ENCODE assay signal across 15 cellular contexts in genomic region chr12:93722757-93723567, GRCh38. TPM values are rescaled to one million over a fixed set of nuclear protein-coding genes. Genes with fewer than 3 reads are reported as not detected.
DNase-seq lines count a peak whose midpoint lies in the region; ATAC-seq and TF ChIP-seq lines count a peak whose summit lies in the region.
"Had no signal": no experiment of that assay in that cellular context is flagged by ENCODE, and none has a peak within 500 bp of the region (broad histone marks: within the 10 kb centered on the region; RNA-seq: fewer than 3 reads in every experiment).

No MANE protein-coding gene starts in this region.

- ATAC-seq in HG02623 (IDR thresholded peaks at IDR 0.05; ENCODE audit: unreplicated experiment) = no peak
- no peak for ATAC-seq in GM18520 (IDR thresholded peaks at IDR 0.05; ENCODE audit: unreplicated experiment)
- ATAC-seq in lower lobe of right lung = no peak
- ATAC-seq: heart right ventricle had no signal

- DNase-seq in Daoy (ENCODE audit: low read depth) (peak; percentile 87), MG63 (peak; percentile 65), RKO (ENCODE audit: low spot score) (peak; percentile 25), foreskin fibroblast (peak; percentile 34 to 60), lower lobe of right lung (no peak), lower leg skin (ENCODE audit: low spot score in 2 of 2) (no peak)
- DNase-seq: activated effector memory CD4-positive, alpha-beta T cell treated with anti-CD3 and anti-CD28 coated beads, Interleukin-2, amount 50 U/mL, for 16 hours; endodermal cell; H7; heart right ventricle; NCI-H146; sigmoid colon had no signal

- H3K9me3 ChIP-seq in MG63 = peaks cover 14% of the 10 kb centered on the region
- no peaks in the 10 kb centered on the region for H3K9me3 ChIP-seq in lower lobe of right lung

- no peak overlapping the region for H3K4me3 ChIP-seq in MG63
- H3K4me3 ChIP-seq in foreskin fibroblast (ENCODE audit: low read depth in 1 of 2, low read length in 2 of 2) = no peak overlapping the region
- H3K4me3 ChIP-seq in lower lobe of right lung = no peak overlapping the region
- H3K4me3 ChIP-seq in lower leg skin (ENCODE audit: low read depth, poor library complexity, severe bottlenecking) = no peak overlapping the region
- H3K4me3 ChIP-seq: BLaER1, heart right ventricle, sigmoid colon had no signal

- H3K4me1 ChIP-seq in lower lobe of right lung = no peaks in the 10 kb centered on the region
- H3K4me1 ChIP-seq: BLaER1 had no signal

- TF ChIP-seq POLR2A in lower leg skin (IDR thresholded peaks at IDR 0.05) = no peak

- TF ChIP-seq CTCF in foreskin fibroblast (IDR thresholded peaks at IDR 0.05; ENCODE audit: low read depth, low read length) = no peak
- no peak for TF ChIP-seq CTCF in lower lobe of right lung (IDR thresholded peaks at IDR 0.05)
- TF ChIP-seq CTCF in lower leg skin (IDR thresholded peaks at IDR 0.05) = no peak

- H3K27me3 ChIP-seq in MG63 (no peaks in the 10 kb centered on the region), lower lobe of right lung (ENCODE audit: low read depth) (no peaks in the 10 kb centered on the region)
- H3K27me3 ChIP-seq: BLaER1, heart right ventricle, sigmoid colon had no signal

- intact Hi-C loops in lower lobe of right lung (cut with DNase I) (no loop called here), lower leg skin (cut with DNase I; ENCODE audit: low total_unique reads) (no loop called here)

- WGBS in lower leg skin, 2 donors = 66 to 81% methylated on average over 4 of the region's 4 CpGs

- no peak overlapping the region for H3K27ac ChIP-seq in lower lobe of right lung
- H3K27ac ChIP-seq: BLaER1, heart right ventricle had no signal

- H3K36me3 ChIP-seq in MG63 (no peaks in the 10 kb centered on the region), lower lobe of right lung (no peaks in the 10 kb centered on the region)
- H3K36me3 ChIP-seq: BLaER1, heart right ventricle, sigmoid colon had no signal

RNA-seq across cellular contexts. Expression of gene CRADD, which starts 45.8 kb away (rescaled TPM):
- total RNA-seq in Daoy (2014; rRNA removed; shearing (Covaris generic)) = 12.6 and 16.9 TPM in 2 replicates
- 27.9 and 51.9 TPM in 2 replicates for total RNA-seq in MG63 (2014; rRNA removed; shearing (Covaris generic); ENCODE audit: low replicate concordance)
- 16.5 TPM for total RNA-seq in lower lobe of right lung
- 10 to 100 TPM; 16.1 to 43.3 (median 26.5) TPM for total RNA-seq in lower leg skin

Comparison
In these comparisons a context has a peak if more than half of its experiments do, and no peak if none do; other contexts are left out.
1. DNase-seq: peak in Daoy (single experiment), MG63 (single experiment), RKO (single experiment) and foreskin fibroblast (2 of 2); none in lower lobe of right lung (single experiment) and lower leg skin (0 of 2).